9 cellular contexts compared by ENCODE assay signal in the genomic region with DNA sequence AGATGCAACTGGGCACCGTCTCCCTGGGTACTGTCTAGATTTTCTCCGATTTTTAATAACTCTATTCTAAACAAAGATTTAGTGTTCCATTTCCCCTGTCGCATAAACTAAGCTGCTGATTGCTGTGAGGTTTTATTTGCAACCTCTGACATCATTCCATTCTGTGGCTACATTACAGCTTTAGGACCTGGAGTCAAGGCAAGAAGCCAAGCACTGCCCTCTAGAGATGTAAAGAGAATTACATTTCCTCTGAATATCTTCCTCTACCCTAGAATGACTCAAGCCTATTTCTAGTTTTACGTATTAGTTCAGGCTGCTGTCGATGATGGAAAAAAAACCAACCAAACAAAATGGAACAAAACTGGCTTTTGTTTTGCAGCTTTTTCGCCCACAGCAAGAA.
DNase-seq lines count a peak whose midpoint lies in the region; ATAC-seq, FAIRE-seq and TF ChIP-seq lines count a peak whose summit lies in the region.
"Had no signal": no experiment of that assay in that cellular context is flagged by ENCODE, and none has a peak within 500 bp of the region (broad histone marks: within the 10 kb centered on the region; RNA-seq: fewer than 3 reads in every experiment).

No MANE protein-coding gene starts in this region.

- no peaks in the 10 kb centered on the region for H3K36me3 ChIP-seq in neural cell (ENCODE audit: insufficient read depth, low read length)

- no peak overlapping the region for H3K27ac ChIP-seq in neural cell (ENCODE audit: low read length)

- H3K4me3 ChIP-seq in neural cell (ENCODE audit: low read length), result no peak overlapping the region

- ATAC-seq in GM19467 (IDR thresholded peaks at IDR 0.05; ENCODE audit: unreplicated experiment), result peak; percentile 90
- no peak for ATAC-seq in GM18873 (IDR thresholded peaks at IDR 0.05; ENCODE audit: low FRiP score, unreplicated experiment)

- no peak for TF ChIP-seq EP300 in neural cell (conservative IDR thresholded peaks at IDR 0.05; ENCODE audit: poor library complexity, severe bottlenecking)

- H3F3A ChIP-seq in neural cell (ENCODE audit: insufficient read depth, low read length, poor library complexity, severe bottlenecking), result no peaks in the 10 kb centered on the region

- no peaks in the 10 kb centered on the region for H3K27me3 ChIP-seq in neural cell (ENCODE audit: insufficient read depth, low read depth, low read length)

- no peak for TF ChIP-seq RAD21 in neural cell (conservative IDR thresholded peaks at IDR 0.05)

- TF ChIP-seq CTCF in neural cell (IDR thresholded peaks at IDR 0.05; ENCODE audit: poor library complexity, severe bottlenecking), result peak; percentile 16

- no peak overlapping the region for H2AFZ ChIP-seq in neural cell (ENCODE audit: low read depth, low read length)

- DNase-seq in HT1080 (ENCODE audit: low read depth), result peak; percentile 69
- peak; percentile 16 for DNase-seq in RCC 7860 (ENCODE audit: low spot score)
- DNase-seq in activated T-cell treated with anti-CD3 and anti-CD28 coated beads, Interleukin-2, amount 50 U/mL, for 48 hours, result no peak
- DNase-seq in stimulated activated CD4-positive, alpha-beta T cell treated with anti-CD3 and anti-CD28 coated beads, Interleukin-4, amount 100 ng/mL, for 24 hours, result no peak
- DNase-seq in activated CD4-positive, alpha-beta T cell treated with anti-CD3 and anti-CD28 coated beads for 48 hours, result no peak
- DNase-seq: IMR-90 had no signal

- no peaks in the 10 kb centered on the region for H3K9me2 ChIP-seq in neural cell (ENCODE audit: insufficient read depth, low read length)

- no peaks in the 10 kb centered on the region for H3K79me2 ChIP-seq in neural cell (replicated peaks; ENCODE audit: insufficient read depth, low read length)

- peak; percentile 51 for FAIRE-seq in RCC 7860 (lab: Jason Lieb, UNC)

- H4K20me1 ChIP-seq in neural cell (ENCODE audit: insufficient read depth), result no peaks in the 10 kb centered on the region

- H3K9me3 ChIP-seq in neural cell (ENCODE audit: low read length), result no peaks in the 10 kb centered on the region

- no peak overlapping the region for H3K4me2 ChIP-seq in neural cell (ENCODE audit: low read length)

- H3K9ac ChIP-seq in neural cell (ENCODE audit: low read length), result no peak overlapping the region

TF ChIP-seq in neural cell, 6 proteins besides CTCF, POLR2A, EP300 and RAD21:
- TF ChIP-seq TAF1 (IDR thresholded peaks at IDR 0.05; ENCODE audit: low read depth), result no peak
- TF ChIP-seq POLR2AphosphoS5 (IDR thresholded peaks at IDR 0.05), result no peak
- TF ChIP-seq SMC3 (conservative IDR thresholded peaks at IDR 0.05; ENCODE audit: poor library complexity), result no peak
- TF ChIP-seq, protein P1, sequence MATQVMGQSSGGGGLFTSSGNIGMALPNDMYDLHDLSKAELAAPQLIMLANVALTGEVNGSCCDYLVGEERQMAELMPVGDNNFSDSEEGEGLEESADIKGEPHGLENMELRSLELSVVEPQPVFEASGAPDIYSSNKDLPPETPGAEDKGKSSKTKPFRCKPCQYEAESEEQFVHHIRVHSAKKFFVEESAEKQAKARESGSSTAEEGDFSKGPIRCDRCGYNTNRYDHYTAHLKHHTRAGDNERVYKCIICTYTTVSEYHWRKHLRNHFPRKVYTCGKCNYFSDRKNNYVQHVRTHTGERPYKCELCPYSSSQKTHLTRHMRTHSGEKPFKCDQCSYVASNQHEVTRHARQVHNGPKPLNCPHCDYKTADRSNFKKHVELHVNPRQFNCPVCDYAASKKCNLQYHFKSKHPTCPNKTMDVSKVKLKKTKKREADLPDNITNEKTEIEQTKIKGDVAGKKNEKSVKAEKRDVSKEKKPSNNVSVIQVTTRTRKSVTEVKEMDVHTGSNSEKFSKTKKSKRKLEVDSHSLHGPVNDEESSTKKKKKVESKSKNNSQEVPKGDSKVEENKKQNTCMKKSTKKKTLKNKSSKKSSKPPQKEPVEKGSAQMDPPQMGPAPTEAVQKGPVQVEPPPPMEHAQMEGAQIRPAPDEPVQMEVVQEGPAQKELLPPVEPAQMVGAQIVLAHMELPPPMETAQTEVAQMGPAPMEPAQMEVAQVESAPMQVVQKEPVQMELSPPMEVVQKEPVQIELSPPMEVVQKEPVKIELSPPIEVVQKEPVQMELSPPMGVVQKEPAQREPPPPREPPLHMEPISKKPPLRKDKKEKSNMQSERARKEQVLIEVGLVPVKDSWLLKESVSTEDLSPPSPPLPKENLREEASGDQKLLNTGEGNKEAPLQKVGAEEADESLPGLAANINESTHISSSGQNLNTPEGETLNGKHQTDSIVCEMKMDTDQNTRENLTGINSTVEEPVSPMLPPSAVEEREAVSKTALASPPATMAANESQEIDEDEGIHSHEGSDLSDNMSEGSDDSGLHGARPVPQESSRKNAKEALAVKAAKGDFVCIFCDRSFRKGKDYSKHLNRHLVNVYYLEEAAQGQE (IDR thresholded peaks at IDR 0.05; ENCODE audit: borderline replicate concordance), result no peak
- TF ChIP-seq MXI1 (conservative IDR thresholded peaks at IDR 0.05; ENCODE audit: poor library complexity, severe bottlenecking), result no peak
- no peak for TF ChIP-seq EZH2 (IDR thresholded peaks at IDR 0.05; ENCODE audit: borderline replicate concordance, insufficient read depth, low read length, poor library complexity, severe bottlenecking)
TF ChIP-seq in neural cell: peak in this region for 0.

Comparison
In these comparisons a context has a peak if more than half of its experiments do, and no peak if none do; other contexts are left out.
1. DNase-seq: peak in HT1080 (single experiment) and RCC 7860 (single experiment); none in activated T-cell treated with anti-CD3 and anti-CD28 coated beads, Interleukin-2, amount 50 U/mL, for 48 hours (0 of 2), stimulated activated CD4-positive, alpha-beta T cell treated with anti-CD3 and anti-CD28 coated beads, Interleukin-4, amount 100 ng/mL, for 24 hours (single experiment) and activated CD4-positive, alpha-beta T cell treated with anti-CD3 and anti-CD28 coated beads for 48 hours (single experiment).